In genomic region chr6:87661016-87661415, GRCh38 we compare ENCODE assay signal across 15 cellular contexts. TPM values are rescaled to one million over a fixed set of nuclear protein-coding genes. Genes with fewer than 3 reads are reported as not detected.
DNase-seq lines count a peak whose midpoint lies in the region; ATAC-seq and TF ChIP-seq lines count a peak whose summit lies in the region.
"Had no signal": no experiment of that assay in that cellular context is flagged by ENCODE, and none has a peak within 500 bp of the region (broad histone marks: within the 10 kb centered on the region; RNA-seq: fewer than 3 reads in every experiment).

No MANE protein-coding gene starts in this region.

- no peak overlapping the region for H3K4me3 Mint-ChIP-seq in activated naive CD4-positive, alpha-beta T cell treated with anti-CD3 and anti-CD28 coated beads, Interleukin-2, amount 50 U/mL, for 24 hours
- no peak overlapping the region for H3K4me3 Mint-ChIP-seq in stimulated activated memory B cell treated with anti-CD40 and anti-IgM and Interleukin-4, amounts not matched to agents 10 μg/mL and 1 μg/mL and 100 μg/mL, for 72 hours

- H3K27me3 Mint-ChIP-seq in activated naive CD4-positive, alpha-beta T cell treated with anti-CD3 and anti-CD28 coated beads, Interleukin-2, amount 50 U/mL, for 24 hours: no peaks in the 10 kb centered on the region
- H3K27me3 Mint-ChIP-seq in stimulated activated memory B cell treated with anti-CD40 and anti-IgM and Interleukin-4, amounts not matched to agents 10 μg/mL and 1 μg/mL and 100 μg/mL, for 72 hours: no peaks in the 10 kb centered on the region

- peak overlapping the region; percentile 51 for H3K27ac Mint-ChIP-seq in activated naive CD4-positive, alpha-beta T cell treated with anti-CD3 and anti-CD28 coated beads, Interleukin-2, amount 50 U/mL, for 24 hours
- H3K27ac Mint-ChIP-seq in stimulated activated memory B cell treated with anti-CD40 and anti-IgM and Interleukin-4, amounts not matched to agents 10 μg/mL and 1 μg/mL and 100 μg/mL, for 72 hours: peak overlapping the region; percentile 70

- intact Hi-C loops in cardiac septum (cut with DNase I): loop anchor here (10.0 kb wide), 1 partner anchor 134 kb away; no protein-coding TSS in a partner anchor

- H3K36me3 Mint-ChIP-seq in activated naive CD4-positive, alpha-beta T cell treated with anti-CD3 and anti-CD28 coated beads, Interleukin-2, amount 50 U/mL, for 24 hours: peaks cover 7% of the 10 kb centered on the region
- peaks cover 24% of the 10 kb centered on the region for H3K36me3 Mint-ChIP-seq in stimulated activated memory B cell treated with anti-CD40 and anti-IgM and Interleukin-4, amounts not matched to agents 10 μg/mL and 1 μg/mL and 100 μg/mL, for 72 hours

- peaks cover 12% of the 10 kb centered on the region for H3K4me1 Mint-ChIP-seq in activated naive CD4-positive, alpha-beta T cell treated with anti-CD3 and anti-CD28 coated beads, Interleukin-2, amount 50 U/mL, for 24 hours
- H3K4me1 Mint-ChIP-seq in stimulated activated memory B cell treated with anti-CD40 and anti-IgM and Interleukin-4, amounts not matched to agents 10 μg/mL and 1 μg/mL and 100 μg/mL, for 72 hours: no peaks in the 10 kb centered on the region

- no peak overlapping the region for H3K4me3 ChIP-seq in fibroblast of the aortic adventitia (ENCODE audit: low read depth, low read length)

- TF ChIP-seq CTCF in fibroblast of the aortic adventitia (IDR thresholded peaks at IDR 0.05; ENCODE audit: insufficient read depth, low read length): no peak

- DNase-seq in activated naive CD4-positive, alpha-beta T cell treated with anti-CD3 and anti-CD28 coated beads, Interleukin-2, amount 50 U/mL, for 16 hours: no peak
- DNase-seq in MV-4-11 (lab: John Stamatoyannopoulos, UW) (peak; percentile 39), fibroblast of the aortic adventitia (ENCODE audit: low read depth) (peak; percentile 40), NCI-H2107 (lab: John Stamatoyannopoulos, UW) (no peak), cardiac septum (ENCODE audit: low spot score) (no peak)
- DNase-seq: activated CD8-positive, alpha-beta memory T cell treated with anti-CD3 and anti-CD28 coated beads, Interleukin-2, amount 50 U/mL, for 4 hours; caudate nucleus; islet precursor cell; MM.1S; NCI-H2171 treated with DMSO at 0.1 percent for 48 hours; SHP77 treated with DMSO at 0.1 percent for 48 hours had no signal

- H3K9me3 Mint-ChIP-seq in activated naive CD4-positive, alpha-beta T cell treated with anti-CD3 and anti-CD28 coated beads, Interleukin-2, amount 50 U/mL, for 24 hours: no peaks in the 10 kb centered on the region
- no peaks in the 10 kb centered on the region for H3K9me3 Mint-ChIP-seq in stimulated activated memory B cell treated with anti-CD40 and anti-IgM and Interleukin-4, amounts not matched to agents 10 μg/mL and 1 μg/mL and 100 μg/mL, for 72 hours
- H3K9me3 Mint-ChIP-seq: activated naive CD4-positive, alpha-beta T cell treated with anti-CD3 and anti-CD28 coated beads, Interleukin-2, amount 50 U/mL, for 72 hours had no signal

- ATAC-seq in stimulated activated memory B cell treated with anti-CD40 and anti-IgM and Interleukin-4, amounts not matched to agents 10 μg/mL and 1 μg/mL and 100 μg/mL, for 72 hours: no peak
- no peak for ATAC-seq in GM18520 (IDR thresholded peaks at IDR 0.05; ENCODE audit: unreplicated experiment)

RNA-seq across cellular contexts. Expression of gene AKIRIN2, which starts 41.0 kb away (rescaled TPM):
- 14.9 and 17.3 TPM in 2 replicates for total RNA-seq in fibroblast of the aortic adventitia (ENCODE audit: low replicate concordance)
- 52.8 TPM for total RNA-seq in cardiac septum

Comparison
In these comparisons a context has a peak if more than half of its experiments do, and no peak if none do; other contexts are left out.
1. DNase-seq: peak in MV-4-11 (single experiment) and fibroblast of the aortic adventitia (single experiment); none in activated naive CD4-positive, alpha-beta T cell treated with anti-CD3 and anti-CD28 coated beads, Interleukin-2, amount 50 U/mL, for 16 hours (single experiment), NCI-H2107 (single experiment) and cardiac septum (single experiment).